In the genomic region with DNA sequence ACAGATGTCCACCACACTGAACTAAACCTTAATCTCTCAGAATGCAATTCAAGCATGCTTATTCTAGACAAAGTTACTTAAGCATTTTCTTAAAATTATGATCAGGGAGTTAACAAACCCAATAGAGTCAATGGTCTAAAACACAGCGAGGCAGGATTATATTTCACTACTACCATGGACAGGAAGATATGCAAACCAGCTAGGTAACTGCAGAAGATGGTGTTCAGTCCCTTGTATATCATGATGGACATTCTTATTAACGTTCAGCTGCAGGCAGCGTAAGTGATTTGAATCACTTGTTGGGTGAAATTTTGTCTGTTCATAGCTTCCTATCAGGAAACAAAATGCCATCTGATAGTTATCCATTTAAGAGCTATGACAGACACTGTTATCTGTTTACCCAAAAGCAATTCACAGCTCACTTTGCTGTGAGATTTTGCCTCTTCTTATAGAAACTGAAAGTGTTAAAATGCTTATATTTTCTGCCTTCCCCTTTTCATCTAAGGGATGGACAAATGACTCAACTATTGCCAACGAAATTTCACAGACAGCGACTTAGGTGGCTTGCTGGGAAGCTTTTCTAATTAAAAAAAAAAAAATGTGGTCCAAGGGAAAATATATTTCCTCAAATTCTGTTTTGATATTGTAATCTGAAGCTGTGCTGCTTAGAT, we compare ENCODE assay signal across 11 cellular contexts.
A peak's percentile ranks its signal among the peaks of the same experiment; 100 is the strongest.
DNase-seq lines count a peak whose midpoint lies in the region; ATAC-seq and TF ChIP-seq lines count a peak whose summit lies in the region.
"Had no signal": no experiment of that assay in that cellular context is flagged by ENCODE, and none has a peak within 500 bp of the region (broad histone marks: within the 10 kb centered on the region; RNA-seq: fewer than 3 reads in every experiment).

No MANE protein-coding gene starts in this region.

- intact Hi-C loops in right lobe of liver (cut with DNase I) = no loop called here

- no peaks in the 10 kb centered on the region for H3K79me2 ChIP-seq in trophoblast cell (ENCODE audit: control insufficient read depth, insufficient read depth, low read length, poor library complexity)

- no peaks in the 10 kb centered on the region for H3K79me1 ChIP-seq in trophoblast cell (ENCODE audit: low read length)

- H3K9me3 ChIP-seq in right lobe of liver (no peaks in the 10 kb centered on the region), trophoblast cell (ENCODE audit: insufficient read depth, low read depth, low read length) (no peaks in the 10 kb centered on the region)

- H3K4me2 ChIP-seq in trophoblast cell (ENCODE audit: low read length) = no peak overlapping the region

- H3K4me1 ChIP-seq in right lobe of liver = no peaks in the 10 kb centered on the region
- H3K4me1 ChIP-seq in trophoblast cell (ENCODE audit: control insufficient read depth in 1 of 2, insufficient read depth in 2 of 2, low read length in 2 of 2) = no peaks in the 10 kb centered on the region

- H2BK12ac ChIP-seq in trophoblast cell (ENCODE audit: low read length) = no peak overlapping the region

- H2AK5ac ChIP-seq in trophoblast cell (ENCODE audit: low read length) = no peak overlapping the region

- no peak overlapping the region for H4K91ac ChIP-seq in trophoblast cell (ENCODE audit: low read depth, low read length)

- no peaks in the 10 kb centered on the region for H3K27me3 ChIP-seq in right lobe of liver
- no peaks in the 10 kb centered on the region for H3K27me3 ChIP-seq in trophoblast cell (ENCODE audit: insufficient read depth, low read length)

- H3K4ac ChIP-seq in trophoblast cell (ENCODE audit: low read depth, low read length) = no peak overlapping the region

- DNase-seq in GM10266 (ENCODE audit: extremely low spot score) = peak; percentile 6
- no peak for DNase-seq in NCI-H1417 treated with DMSO at 0.1 percent for 48 hours (lab: John Stamatoyannopoulos, UW)
- DNase-seq in right lobe of liver = no peak
- DNase-seq in trophoblast cell = no peak
- no peak for DNase-seq in stimulated activated CD4-positive, alpha-beta T cell treated with anti-CD3 and anti-CD28 coated beads, Interleukin-12 subunit alpha, Interleukin-12 subunit beta, amount 100 ng/mL, for 4 hours
- DNase-seq: ACHN, NCI-H1105 treated with DMSO at 0.1 percent for 48 hours had no signal

- no peak overlapping the region for H3K23ac ChIP-seq in trophoblast cell (ENCODE audit: low read length)

- H2BK5ac ChIP-seq in trophoblast cell (ENCODE audit: low read depth, low read length, poor library complexity) = no peak overlapping the region

- H2AFZ ChIP-seq in trophoblast cell (ENCODE audit: insufficient read depth, low read length, poor library complexity) = no peak overlapping the region

- no peak for TF ChIP-seq POLR2A in right lobe of liver (IDR thresholded peaks at IDR 0.05)

- 52% methylated on average over 5 of the region's 5 CpGs for WGBS in right lobe of liver (ENCODE audit: insufficient coverage, low coverage, low lambda C conversion rate, missing lambda C conversion rate)
- no CpG with 5 or more reads among the region's 5 CpGs for WGBS in trophoblast cell (ENCODE audit: extremely low coverage, insufficient coverage, insufficient read length)

- H3K36me3 ChIP-seq in right lobe of liver (no peaks in the 10 kb centered on the region), trophoblast cell (ENCODE audit: control insufficient read depth in 1 of 2, insufficient read depth in 2 of 2, low read length in 2 of 2) (no peaks in the 10 kb centered on the region)

- H4K8ac ChIP-seq in trophoblast cell (ENCODE audit: low read depth, low read length) = no peak overlapping the region

- peak; percentile 95 for ATAC-seq in GM19395 (IDR thresholded peaks at IDR 0.05; ENCODE audit: unreplicated experiment)
- ATAC-seq in HG02852 (IDR thresholded peaks at IDR 0.05; ENCODE audit: unreplicated experiment) = peak; percentile 93
- peak; percentile 94 for ATAC-seq in HG03521 (IDR thresholded peaks at IDR 0.05; ENCODE audit: unreplicated experiment)
- no peak for ATAC-seq in right lobe of liver

- H3K4me3 ChIP-seq in right lobe of liver (no peak overlapping the region), trophoblast cell (ENCODE audit: low read depth, low read length) (no peak overlapping the region)

- H3K14ac ChIP-seq in trophoblast cell (ENCODE audit: low read length) = no peak overlapping the region

- no peak overlapping the region for H2BK120ac ChIP-seq in trophoblast cell (ENCODE audit: insufficient read depth, low read length, poor library complexity)

- no peak overlapping the region for H3K9ac ChIP-seq in trophoblast cell (ENCODE audit: low read length)

- TF ChIP-seq CTCF in GM10266 (IDR thresholded peaks at IDR 0.05; ENCODE audit: control insufficient read depth, insufficient read depth, low read depth, missing control alignments) = no peak
- no peak for TF ChIP-seq CTCF in right lobe of liver (IDR thresholded peaks at IDR 0.05)

- H3K27ac ChIP-seq in right lobe of liver (no peak overlapping the region), trophoblast cell (ENCODE audit: low read depth, low read length) (no peak overlapping the region)
- H3K27ac ChIP-seq: RWPE1 had no signal

- no peak overlapping the region for H4K12ac ChIP-seq in trophoblast cell (ENCODE audit: low read depth, low read length)

- H3K18ac ChIP-seq in trophoblast cell (ENCODE audit: low read length) = no peak overlapping the region

Comparison
In these comparisons a context has a peak if more than half of its experiments do, and no peak if none do; other contexts are left out.
1. ATAC-seq: peak in GM19395 (single experiment), HG02852 (single experiment) and HG03521 (single experiment); none in right lobe of liver (0 of 4).